24 cellular contexts compared by ENCODE assay signal in genomic region chr13:43319617-43320444, GRCh38.
DNase-seq lines count a peak whose midpoint lies in the region; ATAC-seq and TF ChIP-seq lines count a peak whose summit lies in the region.
"Had no signal": no experiment of that assay in that cellular context is flagged by ENCODE, and none has a peak within 500 bp of the region (broad histone marks: within the 10 kb centered on the region; RNA-seq: fewer than 3 reads in every experiment).

No MANE protein-coding gene starts in this region.

- H3K9me3 ChIP-seq in SJCRH30 (replicated peaks) (peaks cover 3% of the 10 kb centered on the region; the same call in 1 of the 2 replicates), gastroesophageal sphincter (no peaks in the 10 kb centered on the region), stomach smooth muscle (ENCODE audit: control insufficient read depth in 2 of 2, low read length in 2 of 2) (no peaks in the 10 kb centered on the region), left ventricle myocardium inferior (replicated peaks) (no peaks in the 10 kb centered on the region)
- H3K9me3 ChIP-seq: body of pancreas, pancreas, tibial nerve had no signal

- no peak for ATAC-seq in gastroesophageal sphincter
- ATAC-seq: body of pancreas; naive thymus-derived CD8-positive, alpha-beta T cell; Panc1; pancreas; right cardiac atrium; T-cell had no signal

- DNase-seq in SJCRH30 (peak; percentile 50 to 71), mucosa of gallbladder (ENCODE audit: low spot score) (peak; percentile 32), NCI-H748 (lab: John Stamatoyannopoulos, UW; ENCODE audit: unreplicated experiment) (no peak), midbrain (lab: John Stamatoyannopoulos, UW) (no peak), left ventricle myocardium inferior (no peak)
- DNase-seq: activated CD4-positive, alpha-beta T cell treated with anti-CD3 and anti-CD28 coated beads, Interleukin-2, amount 50 U/mL, for 48 hours; activated CD8-positive, alpha-beta memory T cell treated with anti-CD3 and anti-CD28 coated beads, Interleukin-2, amount 50 U/mL, for 48 hours; activated naive CD8-positive, alpha-beta T cell treated with anti-CD3 and anti-CD28 coated beads, Interleukin-2, amount 10 ng/mL, durations not matched to agents 7 days and 5 days; body of pancreas; Calu3; effector CD8-positive, alpha-beta T cell; foreskin melanocyte; hypothalamus; naive thymus-derived CD8-positive, alpha-beta T cell; NCI-H1417; pancreas; right cardiac atrium; SIG-M5; stimulated activated CD4-positive, alpha-beta T cell treated with anti-CD3 and anti-CD28 coated beads, Interleukin-15, amount 100 ng/mL, for 24 hours; T-cell had no signal

- no peak overlapping the region for H3K4me3 ChIP-seq in SJCRH30
- H3K4me3 ChIP-seq in gastroesophageal sphincter, result no peak overlapping the region
- peak overlapping the region in 1 of 2 donors; percentile 22 for H3K4me3 ChIP-seq in stomach smooth muscle (ENCODE audit: low read length in 2 of 2)
- H3K4me3 ChIP-seq in left ventricle myocardium inferior, result no peak overlapping the region
- H3K4me3 ChIP-seq: body of pancreas, pancreas, tibial nerve had no signal

- peak overlapping the region in 1 of 2 donors; percentile 21 for H3K9ac ChIP-seq in stomach smooth muscle (ENCODE audit: low read length in 2 of 2)

- no peaks in the 10 kb centered on the region for H3K36me3 ChIP-seq in SJCRH30
- H3K36me3 ChIP-seq in gastroesophageal sphincter, result no peaks in the 10 kb centered on the region
- H3K36me3 ChIP-seq in stomach smooth muscle (ENCODE audit: control insufficient read depth in 2 of 2, insufficient read depth in 2 of 2, low read length in 2 of 2), result peaks cover 2 to 8% of the 10 kb centered on the region in 2 donors
- H3K36me3 ChIP-seq in left ventricle myocardium inferior, result no peaks in the 10 kb centered on the region
- H3K36me3 ChIP-seq: pancreas, tibial nerve had no signal

- TF ChIP-seq POLR2A in gastroesophageal sphincter (IDR thresholded peaks at IDR 0.05), result no peak

- intact Hi-C loops in left ventricle myocardium inferior (cut with micrococcal nuclease), result no loop called here

- H3K27me3 ChIP-seq in SJCRH30, result no peaks in the 10 kb centered on the region
- no peaks in the 10 kb centered on the region for H3K27me3 ChIP-seq in gastroesophageal sphincter
- H3K27me3 ChIP-seq in stomach smooth muscle (ENCODE audit: control insufficient read depth in 1 of 2, insufficient read depth in 2 of 2, low read length in 2 of 2), result no peaks in the 10 kb centered on the region
- H3K27me3 ChIP-seq in left ventricle myocardium inferior (ENCODE audit: low read depth), result no peaks in the 10 kb centered on the region
- H3K27me3 ChIP-seq: body of pancreas, pancreas, tibial nerve had no signal

- H3K4me1 ChIP-seq in SJCRH30 (peaks cover 51% of the 10 kb centered on the region), gastroesophageal sphincter (peaks cover 0 to 26% (median 6%) of the 10 kb centered on the region in 3 donors), stomach smooth muscle (ENCODE audit: control insufficient read depth, insufficient read depth, low read length) (peaks cover 11% of the 10 kb centered on the region), left ventricle myocardium inferior (peaks cover 8% of the 10 kb centered on the region)
- H3K4me1 ChIP-seq: pancreas had no signal

- whole genome bisulfite sequencing in gastroesophageal sphincter (ENCODE audit: low coverage in 1 of 2), 2 donors, result 57 to 76% methylated on average over 3 to 8 of the region's 10 CpGs

- no peak for TF ChIP-seq CTCF in gastroesophageal sphincter (IDR thresholded peaks at IDR 0.05)
- no peak for TF ChIP-seq CTCF in left ventricle myocardium inferior (IDR thresholded peaks at IDR 0.05; ENCODE audit: borderline replicate concordance)

- H3K27ac ChIP-seq in SJCRH30, result peak overlapping the region; percentile 52
- peak overlapping the region in 3 of 4 donors; percentile 37 to 61 (median 55) for H3K27ac ChIP-seq in gastroesophageal sphincter
- H3K27ac ChIP-seq in stomach smooth muscle (ENCODE audit: low read length), result peak overlapping the region; percentile 55
- H3K27ac ChIP-seq in left ventricle myocardium inferior (replicated peaks), result no peak overlapping the region
- H3K27ac ChIP-seq: body of pancreas, pancreas, tibial nerve had no signal

- TF ChIP-seq EP300 in gastroesophageal sphincter (IDR thresholded peaks at IDR 0.05), result no peak

Comparison
In these comparisons a context has a peak if more than half of its experiments do, and no peak if none do; other contexts are left out.
1. DNase-seq: peak in SJCRH30 (2 of 2) and mucosa of gallbladder (single experiment); none in NCI-H748 (single experiment), midbrain (single experiment) and left ventricle myocardium inferior (single experiment).